In genomic region chr2:68248361-68248760, GRCh38 we compare ENCODE assay signal across 1 cellular context.
TF ChIP-seq lines count a peak whose summit lies in the region.

No MANE protein-coding gene starts in this region.

TF ChIP-seq in HEK293, 187 proteins besides CTCF, POLR2A, EP300 and RAD21 (continued from another document and continues in another):
- TF ChIP-seq, protein P1, sequence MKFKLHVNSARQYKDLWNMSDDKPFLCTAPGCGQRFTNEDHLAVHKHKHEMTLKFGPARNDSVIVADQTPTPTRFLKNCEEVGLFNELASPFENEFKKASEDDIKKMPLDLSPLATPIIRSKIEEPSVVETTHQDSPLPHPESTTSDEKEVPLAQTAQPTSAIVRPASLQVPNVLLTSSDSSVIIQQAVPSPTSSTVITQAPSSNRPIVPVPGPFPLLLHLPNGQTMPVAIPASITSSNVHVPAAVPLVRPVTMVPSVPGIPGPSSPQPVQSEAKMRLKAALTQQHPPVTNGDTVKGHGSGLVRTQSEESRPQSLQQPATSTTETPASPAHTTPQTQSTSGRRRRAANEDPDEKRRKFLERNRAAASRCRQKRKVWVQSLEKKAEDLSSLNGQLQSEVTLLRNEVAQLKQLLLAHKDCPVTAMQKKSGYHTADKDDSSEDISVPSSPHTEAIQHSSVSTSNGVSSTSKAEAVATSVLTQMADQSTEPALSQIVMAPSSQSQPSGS (tag by site-specific recombination; IDR thresholded peaks at IDR 0.05; ENCODE audit: low read depth) = no peak
- TF ChIP-seq ZNF394 (tag by site-specific recombination; IDR thresholded peaks at IDR 0.05; ENCODE audit: borderline replicate concordance) (no peak), GFI1B (tag by site-specific recombination; IDR thresholded peaks at IDR 0.05) (no peak), TRIM28 (IDR thresholded peaks at IDR 0.05; ENCODE audit: borderline replicate concordance, low read length) (no peak), ZXDB (tag by site-specific recombination; IDR thresholded peaks at IDR 0.05) (no peak), KLF16 (tag by site-specific recombination; IDR thresholded peaks at IDR 0.05) (0 out of 2 replicates have a peak, but pooled peaks have one; percentile 27), REPIN1 (tag by site-specific recombination; IDR thresholded peaks at IDR 0.05; ENCODE audit: low read depth) (no peak), OVOL3 (tag by site-specific recombination; IDR thresholded peaks at IDR 0.05) (no peak), ZNF670 (tag by site-specific recombination; IDR thresholded peaks at IDR 0.05; ENCODE audit: low read depth) (no peak), ZNF157 (tag by site-specific recombination; IDR thresholded peaks at IDR 0.05) (no peak), ZNF777 (tag by site-specific recombination; IDR thresholded peaks at IDR 0.05; ENCODE audit: borderline replicate concordance) (no peak), ZNF530 (tag by site-specific recombination; IDR thresholded peaks at IDR 0.05; ENCODE audit: low read depth) (no peak), PRDM2 (tag by site-specific recombination; IDR thresholded peaks at IDR 0.05; ENCODE audit: borderline replicate concordance) (no peak), ZNF792 (tag by site-specific recombination; IDR thresholded peaks at IDR 0.05) (no peak), HOXA7 (CRISPR knock-in tag; IDR thresholded peaks at IDR 0.05; ENCODE audit: borderline replicate concordance) (no peak), ZNF768 (tag by site-specific recombination; IDR thresholded peaks at IDR 0.05) (no peak), SETDB1 (IDR thresholded peaks at IDR 0.05; ENCODE audit: insufficient read length, low read length) (no peak), WT1 (tag by site-specific recombination; IDR thresholded peaks at IDR 0.05) (no peak), ZBTB17 (tag by site-specific recombination; IDR thresholded peaks at IDR 0.05) (0 out of 2 replicates have a peak, but pooled peaks have one; percentile 19), GLIS1 (tag by site-specific recombination; IDR thresholded peaks at IDR 0.05) (no peak), ZNF707 (tag by site-specific recombination; IDR thresholded peaks at IDR 0.05) (no peak), ZFP37 (tag by site-specific recombination; IDR thresholded peaks at IDR 0.05) (no peak), ZNF626 (tag by site-specific recombination; IDR thresholded peaks at IDR 0.05) (no peak), ZNF785 (tag by site-specific recombination; IDR thresholded peaks at IDR 0.05) (no peak), ZNF473 (tag by site-specific recombination; IDR thresholded peaks at IDR 0.05) (no peak), ZNF654 (tag by site-specific recombination; IDR thresholded peaks at IDR 0.05; ENCODE audit: low read depth) (no peak), ZNF148 (tag by site-specific recombination; IDR thresholded peaks at IDR 0.05; ENCODE audit: borderline replicate concordance) (no peak), OSR2 (tag by site-specific recombination; IDR thresholded peaks at IDR 0.05) (peak; percentile 26; the same call in 1 of the 2 replicates), ZNF140 (tag by site-specific recombination; IDR thresholded peaks at IDR 0.05) (no peak), SP7 (tag by site-specific recombination; IDR thresholded peaks at IDR 0.05) (peak; percentile 56), ZFP3 (tag by site-specific recombination; IDR thresholded peaks at IDR 0.05; ENCODE audit: low read depth) (no peak), ZBTB8A (tag by site-specific recombination; IDR thresholded peaks at IDR 0.05) (no peak), ZNF645 (tag by site-specific recombination; IDR thresholded peaks at IDR 0.05) (no peak), ZNF658 (tag by site-specific recombination; IDR thresholded peaks at IDR 0.05) (no peak)
- TF ChIP-seq, protein P2, sequence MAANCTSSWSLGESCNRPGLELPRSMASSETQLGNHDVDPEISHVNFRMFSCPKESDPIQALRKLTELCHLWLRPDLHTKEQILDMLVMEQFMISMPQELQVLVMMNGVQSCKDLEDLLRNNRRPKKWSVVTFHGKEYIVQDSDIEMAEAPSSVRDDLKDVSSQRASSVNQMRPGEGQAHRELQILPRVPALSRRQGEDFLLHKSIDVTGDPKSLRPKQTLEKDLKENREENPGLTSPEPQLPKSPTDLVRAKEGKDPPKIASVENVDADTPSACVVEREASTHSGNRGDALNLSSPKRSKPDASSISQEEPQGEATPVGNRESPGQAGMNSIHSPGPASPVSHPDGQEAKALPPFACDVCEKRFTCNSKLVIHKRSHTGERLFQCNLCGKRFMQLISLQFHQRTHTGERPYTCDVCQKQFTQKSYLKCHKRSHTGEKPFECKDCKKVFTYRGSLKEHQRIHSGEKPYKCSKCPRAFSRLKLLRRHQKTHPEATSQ (tag by site-specific recombination; IDR thresholded peaks at IDR 0.05) = no peak
- TF ChIP-seq, protein P3, sequence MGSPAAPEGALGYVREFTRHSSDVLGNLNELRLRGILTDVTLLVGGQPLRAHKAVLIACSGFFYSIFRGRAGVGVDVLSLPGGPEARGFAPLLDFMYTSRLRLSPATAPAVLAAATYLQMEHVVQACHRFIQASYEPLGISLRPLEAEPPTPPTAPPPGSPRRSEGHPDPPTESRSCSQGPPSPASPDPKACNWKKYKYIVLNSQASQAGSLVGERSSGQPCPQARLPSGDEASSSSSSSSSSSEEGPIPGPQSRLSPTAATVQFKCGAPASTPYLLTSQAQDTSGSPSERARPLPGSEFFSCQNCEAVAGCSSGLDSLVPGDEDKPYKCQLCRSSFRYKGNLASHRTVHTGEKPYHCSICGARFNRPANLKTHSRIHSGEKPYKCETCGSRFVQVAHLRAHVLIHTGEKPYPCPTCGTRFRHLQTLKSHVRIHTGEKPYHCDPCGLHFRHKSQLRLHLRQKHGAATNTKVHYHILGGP (tag by site-specific recombination; IDR thresholded peaks at IDR 0.05) = peak; percentile 39; the same call in 1 of the 2 replicates
- TF ChIP-seq, protein P4, sequence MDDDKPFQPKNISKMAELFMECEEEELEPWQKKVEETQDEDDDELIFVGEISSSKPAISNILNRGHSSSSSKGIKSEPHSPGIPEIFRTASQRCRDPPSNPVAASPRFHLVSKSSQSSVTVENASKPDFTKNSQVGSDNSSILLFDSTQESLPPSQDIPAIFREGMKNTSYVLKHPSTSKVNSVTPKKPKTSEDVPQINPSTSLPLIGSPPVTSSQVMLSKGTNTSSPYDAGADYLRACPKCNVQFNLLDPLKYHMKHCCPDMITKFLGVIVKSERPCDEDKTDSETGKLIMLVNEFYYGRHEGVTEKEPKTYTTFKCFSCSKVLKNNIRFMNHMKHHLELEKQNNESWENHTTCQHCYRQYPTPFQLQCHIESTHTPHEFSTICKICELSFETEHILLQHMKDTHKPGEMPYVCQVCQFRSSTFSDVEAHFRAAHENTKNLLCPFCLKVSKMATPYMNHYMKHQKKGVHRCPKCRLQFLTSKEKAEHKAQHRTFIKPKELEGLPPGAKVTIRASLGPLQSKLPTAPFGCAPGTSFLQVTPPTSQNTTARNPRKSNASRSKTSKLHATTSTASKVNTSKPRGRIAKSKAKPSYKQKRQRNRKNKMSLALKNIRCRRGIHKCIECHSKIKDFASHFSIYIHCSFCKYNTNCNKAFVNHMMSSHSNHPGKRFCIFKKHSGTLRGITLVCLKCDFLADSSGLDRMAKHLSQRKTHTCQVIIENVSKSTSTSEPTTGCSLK (tag by site-specific recombination; IDR thresholded peaks at IDR 0.05) = no peak
- TF ChIP-seq, protein P5, sequence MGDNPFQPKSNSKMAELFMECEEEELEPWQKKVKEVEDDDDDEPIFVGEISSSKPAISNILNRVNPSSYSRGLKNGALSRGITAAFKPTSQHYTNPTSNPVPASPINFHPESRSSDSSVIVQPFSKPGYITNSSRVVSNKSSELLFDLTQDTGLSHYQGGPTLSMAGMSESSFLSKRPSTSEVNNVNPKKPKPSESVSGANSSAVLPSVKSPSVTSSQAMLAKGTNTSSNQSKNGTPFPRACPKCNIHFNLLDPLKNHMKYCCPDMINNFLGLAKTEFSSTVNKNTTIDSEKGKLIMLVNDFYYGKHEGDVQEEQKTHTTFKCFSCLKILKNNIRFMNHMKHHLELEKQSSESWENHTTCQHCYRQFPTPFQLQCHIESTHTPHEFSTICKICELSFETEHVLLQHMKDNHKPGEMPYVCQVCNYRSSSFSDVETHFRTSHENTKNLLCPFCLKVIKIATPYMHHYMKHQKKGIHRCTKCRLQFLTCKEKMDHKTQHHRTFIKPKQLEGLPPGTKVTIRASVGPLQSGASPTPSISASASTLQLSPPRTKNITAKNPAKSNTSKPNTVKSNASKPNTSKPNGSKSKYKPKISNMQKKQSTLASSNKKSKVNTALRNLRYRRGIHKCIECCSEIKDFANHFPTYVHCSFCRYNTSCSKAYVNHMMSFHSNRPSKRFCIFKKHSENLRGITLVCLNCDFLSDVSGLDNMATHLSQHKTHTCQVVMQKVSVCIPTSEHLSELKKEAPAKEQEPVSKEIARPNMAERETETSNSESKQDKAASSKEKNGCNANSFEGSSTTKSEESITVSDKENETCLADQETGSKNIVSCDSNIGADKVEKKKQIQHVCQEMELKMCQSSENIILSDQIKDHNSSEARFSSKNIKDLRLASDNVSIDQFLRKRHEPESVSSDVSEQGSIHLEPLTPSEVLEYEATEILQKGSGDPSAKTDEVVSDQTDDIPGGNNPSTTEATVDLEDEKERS (tag by site-specific recombination; IDR thresholded peaks at IDR 0.05) = no peak
